20 cellular contexts compared by ENCODE assay signal in genomic region chr12:31277081-31277480, GRCh38.
"Had no signal": no experiment of that assay in that cellular context is flagged by ENCODE, and none has a peak within 500 bp of the region (broad histone marks: within the 10 kb centered on the region; RNA-seq: fewer than 3 reads in every experiment).

No MANE protein-coding gene starts in this region.

- H3K27me3 Mint-ChIP-seq: activated CD4-positive, alpha-beta T cell treated with anti-CD3 and anti-CD28 coated beads, Interleukin-2, amount 10 ng/mL, durations not matched to agents 7 days and 5 days; activated naive CD8-positive, alpha-beta T cell treated with anti-CD3 and anti-CD28 coated beads, Interleukin-2, amount 10 ng/mL, durations not matched to agents 7 days and 5 days; brain; stimulated activated naive CD8-positive, alpha-beta T cell treated with anti-CD3 and anti-CD28 coated beads, Interleukin-15, amount 100 ng/mL, for 72 hours had no signal

- H3K4me1 Mint-ChIP-seq: activated CD4-positive, alpha-beta T cell treated with anti-CD3 and anti-CD28 coated beads, Interleukin-2, amount 10 ng/mL, durations not matched to agents 7 days and 5 days; nephron; stimulated activated naive CD8-positive, alpha-beta T cell treated with anti-CD3 and anti-CD28 coated beads, Interleukin-15, amount 100 ng/mL, for 72 hours had no signal

- H3K9ac ChIP-seq: SK-N-SH had no signal

- H3K27ac ChIP-seq: dorsolateral prefrontal cortex, epithelial cell of prostate, foreskin keratinocyte, hepatocyte, spleen, testis, upper lobe of right lung had no signal

- H3K4me3 ChIP-seq: dorsolateral prefrontal cortex, hepatocyte, spleen, testis, upper lobe of right lung had no signal

- H2AFZ ChIP-seq: hepatocyte had no signal

- H3K79me2 ChIP-seq: hepatocyte had no signal

- H3K4me2 ChIP-seq: hepatocyte, SK-N-SH had no signal

- H3K27ac Mint-ChIP-seq: activated CD4-positive, alpha-beta T cell treated with anti-CD3 and anti-CD28 coated beads, Interleukin-2, amount 10 ng/mL, durations not matched to agents 7 days and 5 days; activated naive CD8-positive, alpha-beta T cell treated with anti-CD3 and anti-CD28 coated beads, Interleukin-2, amount 10 ng/mL, durations not matched to agents 7 days and 5 days; brain; nephron had no signal

- DNase-seq: activated CD4-positive, alpha-beta T cell treated with anti-CD3 and anti-CD28 coated beads, Interleukin-2, amount 10 ng/mL, durations not matched to agents 7 days and 5 days; activated CD4-positive, CD25-positive, alpha-beta regulatory T cell; activated naive CD8-positive, alpha-beta T cell treated with anti-CD3 and anti-CD28 coated beads, Interleukin-2, amount 10 ng/mL, durations not matched to agents 7 days and 5 days; anterior cingulate cortex; caudate nucleus; dorsolateral prefrontal cortex; foreskin keratinocyte; nucleus accumbens; SK-N-SH; spleen; stimulated activated CD4-positive, alpha-beta T cell treated with anti-CD3 and anti-CD28 coated beads, Interleukin-4, amount 100 ng/mL, for 4 hours; stimulated activated naive CD8-positive, alpha-beta T cell treated with anti-CD3 and anti-CD28 coated beads, Interleukin-15, amount 100 ng/mL, for 72 hours; T-helper 9 cell; testis; upper lobe of right lung had no signal

- ATAC-seq: foreskin keratinocyte; sciatic nerve; stimulated activated naive CD8-positive, alpha-beta T cell treated with anti-CD3 and anti-CD28 coated beads, Interleukin-15, amount 100 ng/mL, for 72 hours; upper lobe of right lung had no signal

- H3K4me3 Mint-ChIP-seq: activated CD4-positive, alpha-beta T cell treated with anti-CD3 and anti-CD28 coated beads, Interleukin-2, amount 10 ng/mL, durations not matched to agents 7 days and 5 days; activated naive CD8-positive, alpha-beta T cell treated with anti-CD3 and anti-CD28 coated beads, Interleukin-2, amount 10 ng/mL, durations not matched to agents 7 days and 5 days; brain; nephron; stimulated activated naive CD8-positive, alpha-beta T cell treated with anti-CD3 and anti-CD28 coated beads, Interleukin-15, amount 100 ng/mL, for 72 hours had no signal

- H3K27me3 ChIP-seq: dorsolateral prefrontal cortex, foreskin keratinocyte, hepatocyte, spleen, testis, upper lobe of right lung had no signal

- H3K9me3 Mint-ChIP-seq: activated CD4-positive, alpha-beta T cell treated with anti-CD3 and anti-CD28 coated beads, Interleukin-2, amount 10 ng/mL, durations not matched to agents 7 days and 5 days; activated naive CD8-positive, alpha-beta T cell treated with anti-CD3 and anti-CD28 coated beads, Interleukin-2, amount 10 ng/mL, durations not matched to agents 7 days and 5 days; brain; nephron; stimulated activated naive CD8-positive, alpha-beta T cell treated with anti-CD3 and anti-CD28 coated beads, Interleukin-15, amount 100 ng/mL, for 72 hours had no signal

- H3K4me1 ChIP-seq: foreskin keratinocyte, spleen, testis, upper lobe of right lung had no signal

- H3K9me3 ChIP-seq: SK-N-SH, spleen, testis, upper lobe of right lung had no signal
